7 cellular contexts compared by ENCODE assay signal in genomic region chr3:89624494-89624893, GRCh38.
"Had no signal": no experiment of that assay in that cellular context is flagged by ENCODE, and none has a peak within 500 bp of the region (broad histone marks: within the 10 kb centered on the region; RNA-seq: fewer than 3 reads in every experiment).

No MANE protein-coding gene starts in this region.

- H3K4me3 ChIP-seq: GM12878 had no signal

- FAIRE-seq: GM12878, GM12891, GM12892, GM18507, GM19239 had no signal

- DNase-seq: GDM1, GF-D8 had no signal

- ATAC-seq: GM12878 had no signal
